ENCODE assay signal across 9 cellular contexts in genomic region chr1:174966000-174966572, GRCh38. TPM values are rescaled to one million over a fixed set of nuclear protein-coding genes. Genes with fewer than 3 reads are reported as not detected.
DNase-seq lines count a peak whose midpoint lies in the region; ATAC-seq and TF ChIP-seq lines count a peak whose summit lies in the region.
"Had no signal": no experiment of that assay in that cellular context is flagged by ENCODE, and none has a peak within 500 bp of the region (broad histone marks: within the 10 kb centered on the region; RNA-seq: fewer than 3 reads in every experiment).

No MANE protein-coding gene starts in this region.

- H3K27me3 Mint-ChIP-seq in naive thymus-derived CD8-positive, alpha-beta T cell = no peaks in the 10 kb centered on the region

- H3K27me3 ChIP-seq in KMS-11 (ENCODE audit: insufficient read depth, low read depth) = no peaks in the 10 kb centered on the region

- H3K36me3 Mint-ChIP-seq in naive thymus-derived CD8-positive, alpha-beta T cell = peaks cover 0 to 2% (median 0%) of the 10 kb centered on the region in 3 donors

- TF ChIP-seq CTCF in C4-2B (conservative IDR thresholded peaks at IDR 0.05) (no peak), KMS-11 (conservative IDR thresholded peaks at IDR 0.05; ENCODE audit: low read depth, low read length) (no peak)

- no peak overlapping the region for H3K4me3 ChIP-seq in KMS-11 (IDR thresholded peaks at IDR 0.05; ENCODE audit: insufficient read depth, low read depth, low read length)

- no peak for DNase-seq in naive thymus-derived CD8-positive, alpha-beta T cell
- DNase-seq in NCI-H1092 treated with DMSO at 0.1 percent for 48 hours (lab: John Stamatoyannopoulos, UW) (no peak), GM19240 (ENCODE audit: insufficient read length, low spot score) (no peak), amniotic stem cell (lab: John Stamatoyannopoulos, UW) (no peak)
- DNase-seq: SHP77 treated with DMSO at 0.1 percent for 48 hours had no signal

- peak overlapping the region; percentile 67 for H3K4me2 ChIP-seq in KMS-11

- H3K27ac ChIP-seq in C4-2B (peak overlapping the region; percentile 60; the same call in 1 of the 2 replicates), KMS-11 (peak overlapping the region; percentile 81), cingulate gyrus (ENCODE audit: low read depth, low read length) (peak overlapping the region; percentile 63)

- peaks cover 92% of the 10 kb centered on the region for H3K4me1 ChIP-seq in KMS-11 (ENCODE audit: low read depth, poor library complexity, severe bottlenecking)

- no peaks in the 10 kb centered on the region for H4K20me1 ChIP-seq in KMS-11 (ENCODE audit: insufficient read depth)

- peak overlapping the region in 9 of 10 donors; percentile 55 to 90 (median 83) for H3K4me3 Mint-ChIP-seq in naive thymus-derived CD8-positive, alpha-beta T cell

- H3K36me3 ChIP-seq in KMS-11 (ENCODE audit: insufficient read depth) = no peaks in the 10 kb centered on the region

- no peak for ATAC-seq in naive thymus-derived CD8-positive, alpha-beta T cell
- no peak for ATAC-seq in HG03457 (IDR thresholded peaks at IDR 0.05; ENCODE audit: unreplicated experiment)

- no peaks in the 10 kb centered on the region for H3K9me3 Mint-ChIP-seq in naive thymus-derived CD8-positive, alpha-beta T cell

- POLR2A ChIA-PET in naive thymus-derived CD8-positive, alpha-beta T cell (lab: Charles Lee) = interaction anchor here (0.6 to 11.2 kb wide), 16 partner anchors 9 to 166 kb away, joined by 3 to 204 read pairs (median 5); partner anchors contain the start of genes CACYBP and MRPS14

- peaks cover 32 to 73% (median 67%) of the 10 kb centered on the region in 4 donors for H3K4me1 Mint-ChIP-seq in naive thymus-derived CD8-positive, alpha-beta T cell

- H3K79me2 ChIP-seq in KMS-11 (ENCODE audit: insufficient read depth, low read depth) = no peaks in the 10 kb centered on the region

- H3K9ac ChIP-seq in KMS-11 = peak overlapping the region; percentile 30; the same call in 1 of the 2 replicates

- H3K27ac Mint-ChIP-seq in naive thymus-derived CD8-positive, alpha-beta T cell = peak overlapping the region; percentile 85 to 98 (median 94)

- peak overlapping the region; percentile 28; the same call in 1 of the 2 replicates for H2AFZ ChIP-seq in KMS-11 (ENCODE audit: low read depth)

RNA-seq across cellular contexts. Expression of gene CACYBP, which starts 33.7 kb away (rescaled TPM):
- 100 to 1,000 TPM in 1 of 2 experiments, 10 to 100 TPM in 1; 97.3 to 114 TPM for total RNA-seq in naive thymus-derived CD8-positive, alpha-beta T cell
- polyA plus RNA-seq in naive thymus-derived CD8-positive, alpha-beta T cell = 100 to 1,000 TPM; 167 to 185 (median 168) TPM

RNA-seq across cellular contexts. Expression of gene MRPS14, which starts 57.1 kb away (rescaled TPM):
- total RNA-seq in naive thymus-derived CD8-positive, alpha-beta T cell = 10 to 100 TPM; 32.5 to 32.6 TPM
- polyA plus RNA-seq in naive thymus-derived CD8-positive, alpha-beta T cell = 10 to 100 TPM; 44.8 to 55.4 (median 45.7) TPM
